1 cellular context compared by ENCODE assay signal in the genomic region with DNA sequence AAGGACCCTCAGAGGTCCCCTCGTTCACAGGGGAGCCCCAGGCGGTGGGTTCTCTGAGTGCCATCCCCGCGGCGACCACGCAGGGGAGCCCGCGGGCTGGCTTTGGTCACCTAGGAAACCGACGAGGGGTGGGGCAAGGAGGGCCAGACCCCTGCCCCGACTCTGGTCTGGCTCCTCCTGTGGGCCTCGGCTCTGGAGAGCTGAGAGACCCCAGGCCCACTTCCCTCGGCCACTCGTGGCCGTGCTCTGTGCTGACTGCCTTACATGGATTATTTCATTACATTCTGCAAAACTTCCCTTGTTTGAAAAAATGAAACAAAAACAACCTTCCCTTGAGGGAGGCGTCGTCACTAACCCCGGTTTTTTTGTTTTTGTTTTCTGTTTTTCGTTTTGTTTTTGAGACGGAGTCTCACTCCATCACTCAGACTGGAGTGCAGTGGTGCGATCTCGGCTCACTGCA.
TF ChIP-seq lines count a peak whose summit lies in the region.

No MANE protein-coding gene starts in this region.

TF ChIP-seq in GM23338, 12 proteins besides CTCF, POLR2A, EP300 and RAD21:
- TF ChIP-seq, protein P1, sequence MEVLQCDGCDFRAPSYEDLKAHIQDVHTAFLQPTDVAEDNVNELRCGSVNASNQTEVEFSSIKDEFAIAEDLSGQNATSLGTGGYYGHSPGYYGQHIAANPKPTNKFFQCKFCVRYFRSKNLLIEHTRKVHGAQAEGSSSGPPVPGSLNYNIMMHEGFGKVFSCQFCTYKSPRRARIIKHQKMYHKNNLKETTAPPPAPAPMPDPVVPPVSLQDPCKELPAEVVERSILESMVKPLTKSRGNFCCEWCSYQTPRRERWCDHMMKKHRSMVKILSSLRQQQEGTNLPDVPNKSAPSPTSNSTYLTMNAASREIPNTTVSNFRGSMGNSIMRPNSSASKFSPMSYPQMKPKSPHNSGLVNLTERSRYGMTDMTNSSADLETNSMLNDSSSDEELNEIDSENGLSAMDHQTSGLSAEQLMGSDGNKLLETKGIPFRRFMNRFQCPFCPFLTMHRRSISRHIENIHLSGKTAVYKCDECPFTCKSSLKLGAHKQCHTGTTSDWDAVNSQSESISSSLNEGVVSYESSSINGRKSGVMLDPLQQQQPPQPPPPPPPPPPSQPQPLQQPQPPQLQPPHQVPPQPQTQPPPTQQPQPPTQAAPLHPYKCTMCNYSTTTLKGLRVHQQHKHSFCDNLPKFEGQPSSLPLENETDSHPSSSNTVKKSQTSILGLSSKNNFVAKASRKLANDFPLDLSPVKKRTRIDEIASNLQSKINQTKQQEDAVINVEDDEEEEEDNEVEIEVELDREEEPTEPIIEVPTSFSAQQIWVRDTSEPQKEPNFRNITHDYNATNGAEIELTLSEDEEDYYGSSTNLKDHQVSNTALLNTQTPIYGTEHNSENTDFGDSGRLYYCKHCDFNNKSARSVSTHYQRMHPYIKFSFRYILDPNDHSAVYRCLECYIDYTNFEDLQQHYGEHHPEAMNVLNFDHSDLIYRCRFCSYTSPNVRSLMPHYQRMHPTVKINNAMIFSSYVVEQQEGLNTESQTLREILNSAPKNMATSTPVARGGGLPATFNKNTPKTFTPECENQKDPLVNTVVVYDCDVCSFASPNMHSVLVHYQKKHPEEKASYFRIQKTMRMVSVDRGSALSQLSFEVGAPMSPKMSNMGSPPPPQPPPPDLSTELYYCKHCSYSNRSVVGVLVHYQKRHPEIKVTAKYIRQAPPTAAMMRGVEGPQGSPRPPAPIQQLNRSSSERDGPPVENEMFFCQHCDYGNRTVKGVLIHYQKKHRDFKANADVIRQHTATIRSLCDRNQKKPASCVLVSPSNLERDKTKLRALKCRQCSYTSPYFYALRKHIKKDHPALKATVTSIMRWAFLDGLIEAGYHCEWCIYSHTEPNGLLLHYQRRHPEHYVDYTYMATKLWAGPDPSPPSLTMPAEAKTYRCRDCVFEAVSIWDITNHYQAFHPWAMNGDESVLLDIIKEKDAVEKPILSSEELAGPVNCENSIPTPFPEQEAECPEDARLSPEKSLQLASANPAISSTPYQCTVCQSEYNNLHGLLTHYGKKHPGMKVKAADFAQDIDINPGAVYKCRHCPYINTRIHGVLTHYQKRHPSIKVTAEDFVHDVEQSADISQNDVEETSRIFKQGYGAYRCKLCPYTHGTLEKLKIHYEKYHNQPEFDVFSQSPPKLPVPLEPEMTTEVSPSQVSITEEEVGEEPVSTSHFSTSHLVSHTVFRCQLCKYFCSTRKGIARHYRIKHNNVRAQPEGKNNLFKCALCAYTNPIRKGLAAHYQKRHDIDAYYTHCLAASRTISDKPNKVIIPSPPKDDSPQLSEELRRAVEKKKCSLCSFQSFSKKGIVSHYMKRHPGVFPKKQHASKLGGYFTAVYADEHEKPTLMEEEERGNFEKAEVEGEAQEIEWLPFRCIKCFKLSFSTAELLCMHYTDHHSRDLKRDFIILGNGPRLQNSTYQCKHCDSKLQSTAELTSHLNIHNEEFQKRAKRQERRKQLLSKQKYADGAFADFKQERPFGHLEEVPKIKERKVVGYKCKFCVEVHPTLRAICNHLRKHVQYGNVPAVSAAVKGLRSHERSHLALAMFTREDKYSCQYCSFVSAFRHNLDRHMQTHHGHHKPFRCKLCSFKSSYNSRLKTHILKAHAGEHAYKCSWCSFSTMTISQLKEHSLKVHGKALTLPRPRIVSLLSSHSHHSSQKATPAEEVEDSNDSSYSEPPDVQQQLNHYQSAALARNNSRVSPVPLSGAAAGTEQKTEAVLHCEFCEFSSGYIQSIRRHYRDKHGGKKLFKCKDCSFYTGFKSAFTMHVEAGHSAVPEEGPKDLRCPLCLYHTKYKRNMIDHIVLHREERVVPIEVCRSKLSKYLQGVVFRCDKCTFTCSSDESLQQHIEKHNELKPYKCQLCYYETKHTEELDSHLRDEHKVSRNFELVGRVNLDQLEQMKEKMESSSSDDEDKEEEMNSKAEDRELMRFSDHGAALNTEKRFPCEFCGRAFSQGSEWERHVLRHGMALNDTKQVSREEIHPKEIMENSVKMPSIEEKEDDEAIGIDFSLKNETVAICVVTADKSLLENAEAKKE (CRISPR knock-in tag; IDR thresholded peaks at IDR 0.05) = no peak
- TF ChIP-seq REST (IDR thresholded peaks at IDR 0.05; ENCODE audit: unreplicated experiment) (no peak), EZH2 (IDR thresholded peaks at IDR 0.05; ENCODE audit: low read depth, unreplicated experiment) (no peak)
